Comparison of ENCODE assay signal across 9 cellular contexts in genomic region chr5:87300744-87301143, GRCh38. TPM values are rescaled to one million over a fixed set of nuclear protein-coding genes. Genes with fewer than 3 reads are reported as not detected.
A peak's percentile ranks its signal among the peaks of the same experiment; 100 is the strongest.
DNase-seq lines count a peak whose midpoint lies in the region; ATAC-seq, FAIRE-seq and TF ChIP-seq lines count a peak whose summit lies in the region.
"Had no signal": no experiment of that assay in that cellular context is flagged by ENCODE, and none has a peak within 500 bp of the region (broad histone marks: within the 10 kb centered on the region; RNA-seq: fewer than 3 reads in every experiment).

No MANE protein-coding gene starts in this region.

- no peak overlapping the region for H2AFZ ChIP-seq in HCT116 (ENCODE audit: low read depth, low read length, poor library complexity, severe bottlenecking)

- intact Hi-C loops in HCT116 (cut with micrococcal nuclease) = no loop called here

- CTCF ChIA-PET in HCT116 (lab: Charles Lee) = no interaction called here

- no peaks in the 10 kb centered on the region for H3K9me2 ChIP-seq in HCT116 (ENCODE audit: insufficient read depth)

- no peak for TF ChIP-seq POLR2A in HCT116 (IDR thresholded peaks at IDR 0.05; ENCODE audit: borderline replicate concordance, extremely low read depth, insufficient read depth, insufficient read length)

- H3K9ac ChIP-seq in HCT116 (ENCODE audit: low read length) = no peak overlapping the region

- H3K79me2 ChIP-seq in HCT116 (ENCODE audit: insufficient read depth, low read length) = peaks cover 80% of the 10 kb centered on the region

- peak; percentile 24; the same call in 1 of the 2 replicates for TF ChIP-seq RAD21 in HCT116 (IDR thresholded peaks at IDR 0.05; ENCODE audit: low read depth)

- TF ChIP-seq CTCF in HCT116 (IDR thresholded peaks at IDR 0.05 in 2 of 3, conservative IDR thresholded peaks at IDR 0.05 in 1 of 3; ENCODE audit: borderline replicate concordance in 1 of 3, insufficient read depth in 1 of 3, low read depth in 2 of 3, low read length in 2 of 3) = no peak

- H3K4me1 ChIP-seq in HCT116 (ENCODE audit: control insufficient read depth in 1 of 2, insufficient read depth in 2 of 2, low read length in 2 of 2) = peaks cover 12 to 51% of the 10 kb centered on the region in 2 experiments

- no peaks in the 10 kb centered on the region for H3K9me3 ChIP-seq in HCT116 (ENCODE audit: control insufficient read depth in 1 of 2, insufficient read depth in 1 of 2, low read depth in 1 of 2, low read length in 2 of 2)
- H3K9me3 ChIP-seq: ascending aorta had no signal

- H3K27ac ChIP-seq in HCT116 (ENCODE audit: low read depth, low read length) = no peak overlapping the region
- H3K27ac ChIP-seq: ascending aorta had no signal

- peak; percentile 76 for FAIRE-seq in islet of Langerhans (lab: Jason Lieb, UNC)

- no peaks in the 10 kb centered on the region for H4K20me1 ChIP-seq in HCT116 (ENCODE audit: insufficient read depth)

- peak; percentile 93 for DNase-seq in A172 (ENCODE audit: low spot score)
- peak; percentile 81 for DNase-seq in HCT116 (ENCODE audit: low read depth, low spot score)
- peak; percentile 33 to 50 for DNase-seq in activated CD4-positive, alpha-beta T cell treated with anti-CD3 and anti-CD28 coated beads, Interleukin-2, amount 50 U/mL, for 48 hours
- DNase-seq in stimulated activated naive CD8-positive, alpha-beta T cell treated with anti-CD3 and anti-CD28 coated beads, Interleukin-15, Interleukin-2, amounts not matched to agents 100 U/mL and 50 U/mL, for 24 hours = peak; percentile 45
- no peak for DNase-seq in NCI-H345 (lab: John Stamatoyannopoulos, UW)
- no peak for DNase-seq in DMS153 treated with DMSO at 0.1 percent for 48 hours (lab: John Stamatoyannopoulos, UW; ENCODE audit: unreplicated experiment)
- no peak for DNase-seq in SHP77 treated with DMSO at 0.1 percent for 48 hours (lab: John Stamatoyannopoulos, UW)

- H3K4me3 ChIP-seq in HCT116 (replicated peaks in 1 of 2; ENCODE audit: low read depth in 1 of 2, low read length in 2 of 2) = no peak overlapping the region; a peak in 1 of 4 replicates
- H3K4me3 ChIP-seq: ascending aorta had no signal

- H3K4me2 ChIP-seq in HCT116 (ENCODE audit: low read length) = peak overlapping the region; percentile 57

- RAD21 ChIA-PET in HCT116 (lab: Charles Lee; ENCODE audit: low non-redundant PET in 1 of 2, low total read pairs in 2 of 2, uncharacterized antibody in 2 of 2, unreplicated experiment in 2 of 2) = no interaction called here

- H3K27me3 ChIP-seq in HCT116 (ENCODE audit: insufficient read depth, low read length) = no peaks in the 10 kb centered on the region
- H3K27me3 ChIP-seq: ascending aorta had no signal

- peak; percentile 97 for ATAC-seq in HCT116
- peak; percentile 100 for ATAC-seq in stimulated activated naive CD8-positive, alpha-beta T cell treated with anti-CD3 and anti-CD28 coated beads, Interleukin-15, Interleukin-2, amounts not matched to agents 100 U/mL and 50 U/mL, for 24 hours

- H3K36me3 ChIP-seq in HCT116 (ENCODE audit: control insufficient read depth in 1 of 2, insufficient read depth in 2 of 2, low read length in 2 of 2) = no peaks in the 10 kb centered on the region; a peak in 1 of 4 replicates

- no TSS peak for BruUV-seq in HCT116 (replicated peaks; lab: Mats Ljungman, UMichigan)

- POLR2A ChIA-PET in HCT116 (lab: Charles Lee) = no interaction called here

TF ChIP-seq in HCT116, 20 proteins besides CTCF, POLR2A, EP300 and RAD21:
- no peak for TF ChIP-seq TCF7L2 (IDR thresholded peaks at IDR 0.05; ENCODE audit: borderline replicate concordance, extremely low read depth, insufficient read depth, insufficient read length)
- TF ChIP-seq, protein P1, sequence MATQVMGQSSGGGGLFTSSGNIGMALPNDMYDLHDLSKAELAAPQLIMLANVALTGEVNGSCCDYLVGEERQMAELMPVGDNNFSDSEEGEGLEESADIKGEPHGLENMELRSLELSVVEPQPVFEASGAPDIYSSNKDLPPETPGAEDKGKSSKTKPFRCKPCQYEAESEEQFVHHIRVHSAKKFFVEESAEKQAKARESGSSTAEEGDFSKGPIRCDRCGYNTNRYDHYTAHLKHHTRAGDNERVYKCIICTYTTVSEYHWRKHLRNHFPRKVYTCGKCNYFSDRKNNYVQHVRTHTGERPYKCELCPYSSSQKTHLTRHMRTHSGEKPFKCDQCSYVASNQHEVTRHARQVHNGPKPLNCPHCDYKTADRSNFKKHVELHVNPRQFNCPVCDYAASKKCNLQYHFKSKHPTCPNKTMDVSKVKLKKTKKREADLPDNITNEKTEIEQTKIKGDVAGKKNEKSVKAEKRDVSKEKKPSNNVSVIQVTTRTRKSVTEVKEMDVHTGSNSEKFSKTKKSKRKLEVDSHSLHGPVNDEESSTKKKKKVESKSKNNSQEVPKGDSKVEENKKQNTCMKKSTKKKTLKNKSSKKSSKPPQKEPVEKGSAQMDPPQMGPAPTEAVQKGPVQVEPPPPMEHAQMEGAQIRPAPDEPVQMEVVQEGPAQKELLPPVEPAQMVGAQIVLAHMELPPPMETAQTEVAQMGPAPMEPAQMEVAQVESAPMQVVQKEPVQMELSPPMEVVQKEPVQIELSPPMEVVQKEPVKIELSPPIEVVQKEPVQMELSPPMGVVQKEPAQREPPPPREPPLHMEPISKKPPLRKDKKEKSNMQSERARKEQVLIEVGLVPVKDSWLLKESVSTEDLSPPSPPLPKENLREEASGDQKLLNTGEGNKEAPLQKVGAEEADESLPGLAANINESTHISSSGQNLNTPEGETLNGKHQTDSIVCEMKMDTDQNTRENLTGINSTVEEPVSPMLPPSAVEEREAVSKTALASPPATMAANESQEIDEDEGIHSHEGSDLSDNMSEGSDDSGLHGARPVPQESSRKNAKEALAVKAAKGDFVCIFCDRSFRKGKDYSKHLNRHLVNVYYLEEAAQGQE (IDR thresholded peaks at IDR 0.05; ENCODE audit: low read depth) = no peak
- TF ChIP-seq FOSL1 (IDR thresholded peaks at IDR 0.05; ENCODE audit: low read depth) = peak; percentile 93
- TF ChIP-seq ZNF274 (IDR thresholded peaks at IDR 0.05; ENCODE audit: low read depth, low read length) = no peak
- no peak for TF ChIP-seq EZH2phosphoT487 (IDR thresholded peaks at IDR 0.05; ENCODE audit: borderline replicate concordance)
- no peak for TF ChIP-seq ZFX (IDR thresholded peaks at IDR 0.05)
- TF ChIP-seq SP1 (IDR thresholded peaks at IDR 0.05; ENCODE audit: low read depth) = peak; percentile 61; the same call in 1 of the 2 replicates
- TF ChIP-seq JUND (IDR thresholded peaks at IDR 0.05) = peak; percentile 89
- peak; percentile 70 for TF ChIP-seq SRF (IDR thresholded peaks at IDR 0.05; ENCODE audit: low read depth)
- TF ChIP-seq YY1 (IDR thresholded peaks at IDR 0.05; ENCODE audit: extremely low read depth, insufficient replicate concordance, low read depth, low read length) = peak; percentile 5
- TF ChIP-seq SIN3A (IDR thresholded peaks at IDR 0.05; ENCODE audit: low read depth) = no peak
- TF ChIP-seq EZH2 (IDR thresholded peaks at IDR 0.05) = no peak
- TF ChIP-seq ZBTB33 (IDR thresholded peaks at IDR 0.05; ENCODE audit: extremely low read depth, insufficient replicate concordance, low read length) = no peak
- TF ChIP-seq, protein P2, sequence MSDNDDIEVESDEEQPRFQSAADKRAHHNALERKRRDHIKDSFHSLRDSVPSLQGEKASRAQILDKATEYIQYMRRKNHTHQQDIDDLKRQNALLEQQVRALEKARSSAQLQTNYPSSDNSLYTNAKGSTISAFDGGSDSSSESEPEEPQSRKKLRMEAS (IDR thresholded peaks at IDR 0.05) = 0 out of 2 replicates have a peak, but pooled peaks have one; percentile 23
- TF ChIP-seq EGR1 (IDR thresholded peaks at IDR 0.05; ENCODE audit: low read depth) = no peak
- TF ChIP-seq POLR2AphosphoS5 (IDR thresholded peaks at IDR 0.05; ENCODE audit: low read depth, low read length) = peak; percentile 42; the same call in 1 of the 2 replicates
- no peak for TF ChIP-seq CEBPB (IDR thresholded peaks at IDR 0.05; ENCODE audit: low read depth)
- TF ChIP-seq CBX3 (IDR thresholded peaks at IDR 0.05; ENCODE audit: low read depth) = peak; percentile 82; the same call in 1 of the 2 replicates
- TF ChIP-seq ATF3 (IDR thresholded peaks at IDR 0.05) = no peak
- TF ChIP-seq ELF1 (IDR thresholded peaks at IDR 0.05; ENCODE audit: borderline replicate concordance, low read depth) = no peak
TF ChIP-seq in HCT116: peak in this region for 8.

RNA-seq across cellular contexts. Expression of gene RASA1, which starts 33.1 kb away (rescaled TPM):
- 28.2 and 33.9 TPM in 2 replicates for total RNA-seq in A172 (2014; rRNA removed; shearing (Covaris generic))
- total RNA-seq in HCT116 (2021; ENCODE audit: unreplicated experiment) = 23.9 TPM
- polyA plus RNA-seq in HCT116 (2012) = 12.5 and 14.8 TPM in 2 replicates

Comparison
In these comparisons a context has a peak if more than half of its experiments do, and no peak if none do; other contexts are left out.
1. DNase-seq: peak in A172 (single experiment), HCT116 (single experiment), activated CD4-positive, alpha-beta T cell treated with anti-CD3 and anti-CD28 coated beads, Interleukin-2, amount 50 U/mL, for 48 hours (2 of 2) and stimulated activated naive CD8-positive, alpha-beta T cell treated with anti-CD3 and anti-CD28 coated beads, Interleukin-15, Interleukin-2, amounts not matched to agents 100 U/mL and 50 U/mL, for 24 hours (single experiment); none in NCI-H345 (single experiment), DMS153 treated with DMSO at 0.1 percent for 48 hours (single experiment) and SHP77 treated with DMSO at 0.1 percent for 48 hours (single experiment).